In genomic region chr14:22796087-22796707, GRCh38 we compare ENCODE assay signal across 18 cellular contexts. TPM values are rescaled to one million over a fixed set of nuclear protein-coding genes. Genes with fewer than 3 reads are reported as not detected.
DNase-seq lines count a peak whose midpoint lies in the region; ATAC-seq, FAIRE-seq and TF ChIP-seq lines count a peak whose summit lies in the region.
"Had no signal": no experiment of that assay in that cellular context is flagged by ENCODE, and none has a peak within 500 bp of the region (broad histone marks: within the 10 kb centered on the region; RNA-seq: fewer than 3 reads in every experiment).

No MANE protein-coding gene starts in this region.

- H3K9me3 Mint-ChIP-seq in activated CD8-positive, alpha-beta T cell treated with anti-CD3 and anti-CD28 coated beads, Interleukin-2, amount 10 ng/mL, durations not matched to agents 7 days and 5 days (ENCODE audit: insufficient read depth): no peaks in the 10 kb centered on the region
- H3K9me3 Mint-ChIP-seq: CD8-positive, alpha-beta memory T cell had no signal

- FAIRE-seq in small intestine (lab: Jason Lieb, UNC): no peak
- FAIRE-seq: keratinocyte had no signal

- CTCF ChIA-PET in activated CD8-positive, alpha-beta T cell treated with anti-CD3 and anti-CD28 coated beads, Interleukin-2, amount 10 ng/mL, durations not matched to agents 7 days and 5 days (lab: Charles Lee): interaction anchor here (0.7 to 1.4 kb wide), 2 partner anchors 27 to 104 kb away, joined by 3 to 6 read pairs; no protein-coding TSS in a partner anchor

- POLR2A ChIA-PET in activated CD8-positive, alpha-beta T cell treated with anti-CD3 and anti-CD28 coated beads, Interleukin-2, amount 10 ng/mL, durations not matched to agents 7 days and 5 days (lab: Charles Lee): interaction anchor here (0.9 kb wide), 1 partner anchor 30 kb away, joined by 3 read pairs; the partner anchor contains the start of gene OXA1L

- 24 to 48% (median 32%) methylated on average over 5 of the region's 5 CpGs for WGBS in small intestine, 3 donors

- no peaks in the 10 kb centered on the region for H3K4me1 Mint-ChIP-seq in activated CD8-positive, alpha-beta T cell treated with anti-CD3 and anti-CD28 coated beads, Interleukin-2, amount 10 ng/mL, durations not matched to agents 7 days and 5 days (ENCODE audit: low read depth)
- H3K4me1 Mint-ChIP-seq: CD8-positive, alpha-beta memory T cell had no signal

- no peaks in the 10 kb centered on the region for H4K20me1 ChIP-seq in OCI-LY3 (ENCODE audit: insufficient read depth, low read length)

- H3K4me3 Mint-ChIP-seq in activated CD8-positive, alpha-beta T cell treated with anti-CD3 and anti-CD28 coated beads, Interleukin-2, amount 10 ng/mL, durations not matched to agents 7 days and 5 days: no peak overlapping the region
- H3K4me3 Mint-ChIP-seq: CD8-positive, alpha-beta memory T cell had no signal

- H3K9ac ChIP-seq in OCI-LY3 (ENCODE audit: low read length): no peak overlapping the region

- no peaks in the 10 kb centered on the region for H3K79me2 ChIP-seq in OCI-LY3 (ENCODE audit: low read length)

- H2AFZ ChIP-seq in OCI-LY3 (ENCODE audit: low read depth, low read length): no peak overlapping the region

- H3K27me3 ChIP-seq in OCI-LY3 (ENCODE audit: low read depth, low read length) (no peaks in the 10 kb centered on the region), small intestine (ENCODE audit: control insufficient read depth in 2 of 2, insufficient read depth in 2 of 2, low read length in 2 of 2) (no peaks in the 10 kb centered on the region), foreskin keratinocyte (no peaks in the 10 kb centered on the region)
- H3K27me3 ChIP-seq: adrenal gland, colonic mucosa, tibial artery had no signal

- H3K9me3 ChIP-seq in OCI-LY3 (ENCODE audit: insufficient read depth, low read length): no peaks in the 10 kb centered on the region
- no peaks in the 10 kb centered on the region for H3K9me3 ChIP-seq in small intestine (ENCODE audit: control insufficient read depth, low read depth)
- H3K9me3 ChIP-seq: adrenal gland, colonic mucosa, tibial artery had no signal

- H3K27ac Mint-ChIP-seq in activated CD8-positive, alpha-beta T cell treated with anti-CD3 and anti-CD28 coated beads, Interleukin-2, amount 10 ng/mL, durations not matched to agents 7 days and 5 days: no peak overlapping the region
- H3K27ac Mint-ChIP-seq: CD8-positive, alpha-beta memory T cell had no signal

- peaks cover 34% of the 10 kb centered on the region for H3K27me3 Mint-ChIP-seq in activated CD8-positive, alpha-beta T cell treated with anti-CD3 and anti-CD28 coated beads, Interleukin-2, amount 10 ng/mL, durations not matched to agents 7 days and 5 days (ENCODE audit: low read depth)

- TF ChIP-seq CTCF in OCI-LY3 (IDR thresholded peaks at IDR 0.05; ENCODE audit: low read depth, low read length) (no peak), foreskin keratinocyte (conservative IDR thresholded peaks at IDR 0.05) (no peak)

- H3K36me3 Mint-ChIP-seq in activated CD8-positive, alpha-beta T cell treated with anti-CD3 and anti-CD28 coated beads, Interleukin-2, amount 10 ng/mL, durations not matched to agents 7 days and 5 days (ENCODE audit: low read depth): no peaks in the 10 kb centered on the region

- no peaks in the 10 kb centered on the region for H3K36me3 ChIP-seq in OCI-LY3 (replicated peaks; ENCODE audit: low read depth, low read length)
- H3K36me3 ChIP-seq in small intestine (ENCODE audit: control insufficient read depth in 2 of 2, insufficient read depth in 2 of 2, low read length in 2 of 2): peaks cover 0 to 3% of the 10 kb centered on the region in 2 donors
- H3K36me3 ChIP-seq: adrenal gland, colonic mucosa, tibial artery had no signal

- H3K4me1 ChIP-seq in OCI-LY3 (ENCODE audit: low read length) (peaks cover 41% of the 10 kb centered on the region), small intestine (ENCODE audit: control insufficient read depth in 2 of 2, insufficient read depth in 1 of 2, low read depth in 1 of 2, low read length in 1 of 2) (peaks cover 0 to 8% of the 10 kb centered on the region in 2 donors), foreskin keratinocyte (no peaks in the 10 kb centered on the region)
- H3K4me1 ChIP-seq: colonic mucosa, tibial artery had no signal

- peak; percentile 72 for DNase-seq in small intestine
- DNase-seq in NCI-H1105 treated with DMSO at 0.1 percent for 48 hours (lab: John Stamatoyannopoulos, UW): no peak
- no peak for DNase-seq in foreskin keratinocyte
- no peak for DNase-seq in SW 1271 (lab: John Stamatoyannopoulos, UW)
- DNase-seq in activated CD8-positive, alpha-beta T cell treated with anti-CD3 and anti-CD28 coated beads, Interleukin-2, amount 10 ng/mL, durations not matched to agents 7 days and 5 days: no peak
- DNase-seq: adrenal gland; CD8-positive, alpha-beta memory T cell; colonic mucosa; NCI-H1417; NCI-H510A; tibial artery had no signal

- H3K4me2 ChIP-seq in OCI-LY3 (ENCODE audit: low read length): peak overlapping the region; percentile 55

- H3K4me3 ChIP-seq in OCI-LY3 (ENCODE audit: low read length): peak overlapping the region; percentile 1; the same call in 1 of the 2 replicates
- H3K4me3 ChIP-seq in small intestine (ENCODE audit: low read depth in 1 of 2, low read length in 2 of 2): no peak overlapping the region
- H3K4me3 ChIP-seq: adrenal gland, colonic mucosa, tibial artery had no signal

- ATAC-seq in GM19035 (IDR thresholded peaks at IDR 0.05; ENCODE audit: unreplicated experiment): peak; percentile 64
- ATAC-seq in HG02763 (IDR thresholded peaks at IDR 0.05; ENCODE audit: unreplicated experiment): peak; percentile 49
- no peak for ATAC-seq in foreskin keratinocyte
- ATAC-seq in activated CD8-positive, alpha-beta T cell treated with anti-CD3 and anti-CD28 coated beads, Interleukin-2, amount 10 ng/mL, durations not matched to agents 7 days and 5 days: no peak
- ATAC-seq: Right ventricle myocardium inferior had no signal

- no peak overlapping the region for H3K27ac ChIP-seq in OCI-LY3 (ENCODE audit: low read length)
- peak overlapping the region; percentile 28 to 87 for H3K27ac ChIP-seq in small intestine (ENCODE audit: low read depth in 1 of 2, low read length in 1 of 2)
- H3K27ac ChIP-seq in foreskin keratinocyte: no peak overlapping the region
- H3K27ac ChIP-seq: adrenal gland, colonic mucosa, HL-60, tibial artery, VCaP had no signal

RNA-seq across cellular contexts. Expression of gene SLC7A7, which starts 19.0 kb away (rescaled TPM):
- polyA plus RNA-seq in small intestine (100 to 1,000 TPM in 2 of 3 donors, 10 to 100 TPM in 1; 52.9 to 355 (median 218) TPM), foreskin keratinocyte (0.41 and 0.59 TPM in 2 replicates)
- 0.75 and 1.1 TPM in 2 replicates for total RNA-seq in foreskin keratinocyte
- under 1 TPM in 1 of 2 experiments, not detected in 1; 0.23 TPM for total RNA-seq in activated CD8-positive, alpha-beta T cell treated with anti-CD3 and anti-CD28 coated beads, Interleukin-2, amount 10 ng/mL, durations not matched to agents 7 days and 5 days
- polyA plus RNA-seq: CD8-positive, alpha-beta memory T cell had no signal

RNA-seq across cellular contexts. Expression of gene OXA1L, which starts 29.7 kb away (rescaled TPM):
- polyA plus RNA-seq in small intestine: 100 to 1,000 TPM; 101 to 120 (median 115) TPM
- 78.7 and 85.8 TPM in 2 replicates for total RNA-seq in foreskin keratinocyte
- 85.0 and 92.2 TPM in 2 replicates for polyA plus RNA-seq in foreskin keratinocyte
- total RNA-seq in activated CD8-positive, alpha-beta T cell treated with anti-CD3 and anti-CD28 coated beads, Interleukin-2, amount 10 ng/mL, durations not matched to agents 7 days and 5 days: 100 to 1,000 TPM; 104 to 107 TPM

RNA-seq across cellular contexts. Expression of gene MRPL52, which starts 33.5 kb away (rescaled TPM):
- polyA plus RNA-seq in small intestine: 100 to 1,000 TPM; 117 to 164 (median 147) TPM
- 176 and 219 TPM in 2 replicates for total RNA-seq in foreskin keratinocyte
- 418 and 434 TPM in 2 replicates for polyA plus RNA-seq in foreskin keratinocyte
- total RNA-seq in activated CD8-positive, alpha-beta T cell treated with anti-CD3 and anti-CD28 coated beads, Interleukin-2, amount 10 ng/mL, durations not matched to agents 7 days and 5 days: 10 to 100 TPM; 93.9 to 97.3 TPM

RNA-seq across cellular contexts. Expression of gene MMP14, which starts 40.2 kb away (rescaled TPM):
- polyA plus RNA-seq in small intestine (100 to 1,000 TPM in 1 of 3 donors, 10 to 100 TPM in 1, 1 to 10 TPM in 1; 6.9 to 105 (median 16.8) TPM), foreskin keratinocyte (148 and 159 TPM in 2 replicates)
- 234 and 241 TPM in 2 replicates for total RNA-seq in foreskin keratinocyte
- total RNA-seq in activated CD8-positive, alpha-beta T cell treated with anti-CD3 and anti-CD28 coated beads, Interleukin-2, amount 10 ng/mL, durations not matched to agents 7 days and 5 days: 1 to 10 TPM; 1.8 to 2.4 TPM
- polyA plus RNA-seq: CD8-positive, alpha-beta memory T cell had no signal

Comparison
In these comparisons a context has a peak if more than half of its experiments do, and no peak if none do; other contexts are left out.
1. ATAC-seq: peak in GM19035 (single experiment) and HG02763 (single experiment); none in foreskin keratinocyte (single experiment) and activated CD8-positive, alpha-beta T cell treated with anti-CD3 and anti-CD28 coated beads, Interleukin-2, amount 10 ng/mL, durations not matched to agents 7 days and 5 days (single experiment).
2. H3K27ac ChIP-seq: peak in small intestine (2 of 2); none in OCI-LY3 (single experiment) and foreskin keratinocyte (single experiment).